ENCODE assay signal across 1 cellular context in the genomic region with DNA sequence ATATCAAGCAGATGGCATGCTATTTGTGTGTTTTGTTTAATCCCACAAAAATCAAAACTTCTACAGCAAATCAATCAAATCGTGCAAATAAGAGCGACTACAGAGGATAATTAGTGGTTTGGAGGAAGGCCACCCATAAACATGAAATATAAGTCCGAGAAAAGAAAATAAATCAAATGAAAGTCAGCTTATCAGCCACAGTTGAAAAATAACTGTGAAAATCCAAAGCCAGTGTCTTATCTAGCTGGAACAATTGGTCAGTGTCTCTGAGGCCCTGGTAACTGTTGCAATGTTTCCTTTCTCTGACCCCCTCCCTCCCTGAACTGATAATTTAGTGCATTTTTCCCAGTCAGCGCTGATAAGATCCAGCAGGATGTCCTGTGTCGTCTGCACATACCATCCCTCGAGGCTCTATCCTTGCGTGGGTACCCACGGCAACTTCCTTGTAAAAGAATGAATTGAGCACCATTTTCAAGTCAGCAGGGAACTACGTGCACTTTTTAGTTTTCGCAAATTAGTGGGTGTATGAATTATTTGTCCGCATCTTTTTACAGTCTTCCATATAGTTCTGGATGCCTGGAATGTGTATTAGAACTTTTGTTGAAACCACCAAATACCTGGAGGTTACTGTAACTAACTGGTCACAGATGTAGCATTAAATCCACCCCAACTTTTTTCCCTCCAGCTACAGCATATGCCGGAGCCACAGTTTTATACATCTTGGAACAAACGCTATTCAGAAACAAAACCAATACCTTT.
TF ChIP-seq lines count a peak whose summit lies in the region.

No MANE protein-coding gene starts in this region.

TF ChIP-seq in K562, 482 proteins besides CTCF, POLR2A, EP300 and RAD21 (continued from another document and continues in another):
- TF ChIP-seq, protein P1, sequence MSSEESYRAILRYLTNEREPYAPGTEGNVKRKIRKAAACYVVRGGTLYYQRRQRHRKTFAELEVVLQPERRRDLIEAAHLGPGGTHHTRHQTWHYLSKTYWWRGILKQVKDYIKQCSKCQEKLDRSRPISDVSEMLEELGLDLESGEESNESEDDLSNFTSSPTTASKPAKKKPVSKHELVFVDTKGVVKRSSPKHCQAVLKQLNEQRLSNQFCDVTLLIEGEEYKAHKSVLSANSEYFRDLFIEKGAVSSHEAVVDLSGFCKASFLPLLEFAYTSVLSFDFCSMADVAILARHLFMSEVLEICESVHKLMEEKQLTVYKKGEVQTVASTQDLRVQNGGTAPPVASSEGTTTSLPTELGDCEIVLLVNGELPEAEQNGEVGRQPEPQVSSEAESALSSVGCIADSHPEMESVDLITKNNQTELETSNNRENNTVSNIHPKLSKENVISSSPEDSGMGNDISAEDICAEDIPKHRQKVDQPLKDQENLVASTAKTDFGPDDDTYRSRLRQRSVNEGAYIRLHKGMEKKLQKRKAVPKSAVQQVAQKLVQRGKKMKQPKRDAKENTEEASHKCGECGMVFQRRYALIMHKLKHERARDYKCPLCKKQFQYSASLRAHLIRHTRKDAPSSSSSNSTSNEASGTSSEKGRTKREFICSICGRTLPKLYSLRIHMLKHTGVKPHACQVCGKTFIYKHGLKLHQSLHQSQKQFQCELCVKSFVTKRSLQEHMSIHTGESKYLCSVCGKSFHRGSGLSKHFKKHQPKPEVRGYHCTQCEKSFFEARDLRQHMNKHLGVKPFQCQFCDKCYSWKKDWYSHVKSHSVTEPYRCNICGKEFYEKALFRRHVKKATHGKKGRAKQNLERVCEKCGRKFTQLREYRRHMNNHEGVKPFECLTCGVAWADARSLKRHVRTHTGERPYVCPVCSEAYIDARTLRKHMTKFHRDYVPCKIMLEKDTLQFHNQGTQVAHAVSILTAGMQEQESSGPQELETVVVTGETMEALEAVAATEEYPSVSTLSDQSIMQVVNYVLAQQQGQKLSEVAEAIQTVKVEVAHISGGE (CRISPR knock-in tag; IDR thresholded peaks at IDR 0.05), result peak in 1 of 3 experiments; percentile 57; a peak in 1 of 6 replicates
- no peak for TF ChIP-seq ZKSCAN3 (CRISPR knock-in tag; IDR thresholded peaks at IDR 0.05)
- no peak for TF ChIP-seq DACH1 (IDR thresholded peaks at IDR 0.05; ENCODE audit: partially characterized antibody)
- no peak for TF ChIP-seq NRF1 (conservative IDR thresholded peaks at IDR 0.05 in 1 of 2, IDR thresholded peaks at IDR 0.05 in 1 of 2)
- TF ChIP-seq SP1 (CRISPR knock-in tag; IDR thresholded peaks at IDR 0.05), result no peak
- no peak for TF ChIP-seq TAF7 (tag; IDR thresholded peaks at IDR 0.05)
- no peak for TF ChIP-seq PTTG1 (tag; IDR thresholded peaks at IDR 0.05; ENCODE audit: low read depth)
- TF ChIP-seq ESRRA (IDR thresholded peaks at IDR 0.05; ENCODE audit: borderline replicate concordance, low read depth), result no peak
- no peak for TF ChIP-seq ZNF324 (CRISPR knock-in tag; IDR thresholded peaks at IDR 0.05)
- peak; percentile 65; the same call in 1 of the 2 replicates for TF ChIP-seq FOXM1 (IDR thresholded peaks at IDR 0.05; ENCODE audit: low read depth)
- no peak for TF ChIP-seq FOXM1 (CRISPR knock-in tag; IDR thresholded peaks at IDR 0.05; ENCODE audit: low read depth)
- TF ChIP-seq PYGO2 (tag; IDR thresholded peaks at IDR 0.05), result no peak
- TF ChIP-seq, protein P2, sequence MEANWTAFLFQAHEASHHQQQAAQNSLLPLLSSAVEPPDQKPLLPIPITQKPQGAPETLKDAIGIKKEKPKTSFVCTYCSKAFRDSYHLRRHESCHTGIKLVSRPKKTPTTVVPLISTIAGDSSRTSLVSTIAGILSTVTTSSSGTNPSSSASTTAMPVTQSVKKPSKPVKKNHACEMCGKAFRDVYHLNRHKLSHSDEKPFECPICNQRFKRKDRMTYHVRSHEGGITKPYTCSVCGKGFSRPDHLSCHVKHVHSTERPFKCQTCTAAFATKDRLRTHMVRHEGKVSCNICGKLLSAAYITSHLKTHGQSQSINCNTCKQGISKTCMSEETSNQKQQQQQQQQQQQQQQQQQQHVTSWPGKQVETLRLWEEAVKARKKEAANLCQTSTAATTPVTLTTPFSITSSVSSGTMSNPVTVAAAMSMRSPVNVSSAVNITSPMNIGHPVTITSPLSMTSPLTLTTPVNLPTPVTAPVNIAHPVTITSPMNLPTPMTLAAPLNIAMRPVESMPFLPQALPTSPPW (CRISPR knock-in tag; IDR thresholded peaks at IDR 0.05), result peak; percentile 80
- peak; percentile 49; the same call in 1 of the 2 replicates for TF ChIP-seq MECOM (CRISPR knock-in tag; IDR thresholded peaks at IDR 0.05)
- TF ChIP-seq HMGN3 (IDR thresholded peaks at IDR 0.05; ENCODE audit: borderline replicate concordance, extremely low read depth, insufficient read length, low read depth, low read length), result peak; percentile 69
- TF ChIP-seq, protein P3, sequence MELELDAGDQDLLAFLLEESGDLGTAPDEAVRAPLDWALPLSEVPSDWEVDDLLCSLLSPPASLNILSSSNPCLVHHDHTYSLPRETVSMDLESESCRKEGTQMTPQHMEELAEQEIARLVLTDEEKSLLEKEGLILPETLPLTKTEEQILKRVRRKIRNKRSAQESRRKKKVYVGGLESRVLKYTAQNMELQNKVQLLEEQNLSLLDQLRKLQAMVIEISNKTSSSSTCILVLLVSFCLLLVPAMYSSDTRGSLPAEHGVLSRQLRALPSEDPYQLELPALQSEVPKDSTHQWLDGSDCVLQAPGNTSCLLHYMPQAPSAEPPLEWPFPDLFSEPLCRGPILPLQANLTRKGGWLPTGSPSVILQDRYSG (tag; conservative IDR thresholded peaks at IDR 0.05; ENCODE audit: low read depth), result no peak
- TF ChIP-seq, protein P4, sequence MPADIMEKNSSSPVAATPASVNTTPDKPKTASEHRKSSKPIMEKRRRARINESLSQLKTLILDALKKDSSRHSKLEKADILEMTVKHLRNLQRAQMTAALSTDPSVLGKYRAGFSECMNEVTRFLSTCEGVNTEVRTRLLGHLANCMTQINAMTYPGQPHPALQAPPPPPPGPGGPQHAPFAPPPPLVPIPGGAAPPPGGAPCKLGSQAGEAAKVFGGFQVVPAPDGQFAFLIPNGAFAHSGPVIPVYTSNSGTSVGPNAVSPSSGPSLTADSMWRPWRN (IDR thresholded peaks at IDR 0.05; ENCODE audit: low read depth), result peak; percentile 80
- TF ChIP-seq, protein P5, sequence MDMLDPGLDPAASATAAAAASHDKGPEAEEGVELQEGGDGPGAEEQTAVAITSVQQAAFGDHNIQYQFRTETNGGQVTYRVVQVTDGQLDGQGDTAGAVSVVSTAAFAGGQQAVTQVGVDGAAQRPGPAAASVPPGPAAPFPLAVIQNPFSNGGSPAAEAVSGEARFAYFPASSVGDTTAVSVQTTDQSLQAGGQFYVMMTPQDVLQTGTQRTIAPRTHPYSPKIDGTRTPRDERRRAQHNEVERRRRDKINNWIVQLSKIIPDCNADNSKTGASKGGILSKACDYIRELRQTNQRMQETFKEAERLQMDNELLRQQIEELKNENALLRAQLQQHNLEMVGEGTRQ (CRISPR knock-in tag; IDR thresholded peaks at IDR 0.05), result no peak
- TF ChIP-seq MYNN (IDR thresholded peaks at IDR 0.05), result no peak
- TF ChIP-seq MYNN (CRISPR knock-in tag; IDR thresholded peaks at IDR 0.05), result no peak
- TF ChIP-seq, protein P6, sequence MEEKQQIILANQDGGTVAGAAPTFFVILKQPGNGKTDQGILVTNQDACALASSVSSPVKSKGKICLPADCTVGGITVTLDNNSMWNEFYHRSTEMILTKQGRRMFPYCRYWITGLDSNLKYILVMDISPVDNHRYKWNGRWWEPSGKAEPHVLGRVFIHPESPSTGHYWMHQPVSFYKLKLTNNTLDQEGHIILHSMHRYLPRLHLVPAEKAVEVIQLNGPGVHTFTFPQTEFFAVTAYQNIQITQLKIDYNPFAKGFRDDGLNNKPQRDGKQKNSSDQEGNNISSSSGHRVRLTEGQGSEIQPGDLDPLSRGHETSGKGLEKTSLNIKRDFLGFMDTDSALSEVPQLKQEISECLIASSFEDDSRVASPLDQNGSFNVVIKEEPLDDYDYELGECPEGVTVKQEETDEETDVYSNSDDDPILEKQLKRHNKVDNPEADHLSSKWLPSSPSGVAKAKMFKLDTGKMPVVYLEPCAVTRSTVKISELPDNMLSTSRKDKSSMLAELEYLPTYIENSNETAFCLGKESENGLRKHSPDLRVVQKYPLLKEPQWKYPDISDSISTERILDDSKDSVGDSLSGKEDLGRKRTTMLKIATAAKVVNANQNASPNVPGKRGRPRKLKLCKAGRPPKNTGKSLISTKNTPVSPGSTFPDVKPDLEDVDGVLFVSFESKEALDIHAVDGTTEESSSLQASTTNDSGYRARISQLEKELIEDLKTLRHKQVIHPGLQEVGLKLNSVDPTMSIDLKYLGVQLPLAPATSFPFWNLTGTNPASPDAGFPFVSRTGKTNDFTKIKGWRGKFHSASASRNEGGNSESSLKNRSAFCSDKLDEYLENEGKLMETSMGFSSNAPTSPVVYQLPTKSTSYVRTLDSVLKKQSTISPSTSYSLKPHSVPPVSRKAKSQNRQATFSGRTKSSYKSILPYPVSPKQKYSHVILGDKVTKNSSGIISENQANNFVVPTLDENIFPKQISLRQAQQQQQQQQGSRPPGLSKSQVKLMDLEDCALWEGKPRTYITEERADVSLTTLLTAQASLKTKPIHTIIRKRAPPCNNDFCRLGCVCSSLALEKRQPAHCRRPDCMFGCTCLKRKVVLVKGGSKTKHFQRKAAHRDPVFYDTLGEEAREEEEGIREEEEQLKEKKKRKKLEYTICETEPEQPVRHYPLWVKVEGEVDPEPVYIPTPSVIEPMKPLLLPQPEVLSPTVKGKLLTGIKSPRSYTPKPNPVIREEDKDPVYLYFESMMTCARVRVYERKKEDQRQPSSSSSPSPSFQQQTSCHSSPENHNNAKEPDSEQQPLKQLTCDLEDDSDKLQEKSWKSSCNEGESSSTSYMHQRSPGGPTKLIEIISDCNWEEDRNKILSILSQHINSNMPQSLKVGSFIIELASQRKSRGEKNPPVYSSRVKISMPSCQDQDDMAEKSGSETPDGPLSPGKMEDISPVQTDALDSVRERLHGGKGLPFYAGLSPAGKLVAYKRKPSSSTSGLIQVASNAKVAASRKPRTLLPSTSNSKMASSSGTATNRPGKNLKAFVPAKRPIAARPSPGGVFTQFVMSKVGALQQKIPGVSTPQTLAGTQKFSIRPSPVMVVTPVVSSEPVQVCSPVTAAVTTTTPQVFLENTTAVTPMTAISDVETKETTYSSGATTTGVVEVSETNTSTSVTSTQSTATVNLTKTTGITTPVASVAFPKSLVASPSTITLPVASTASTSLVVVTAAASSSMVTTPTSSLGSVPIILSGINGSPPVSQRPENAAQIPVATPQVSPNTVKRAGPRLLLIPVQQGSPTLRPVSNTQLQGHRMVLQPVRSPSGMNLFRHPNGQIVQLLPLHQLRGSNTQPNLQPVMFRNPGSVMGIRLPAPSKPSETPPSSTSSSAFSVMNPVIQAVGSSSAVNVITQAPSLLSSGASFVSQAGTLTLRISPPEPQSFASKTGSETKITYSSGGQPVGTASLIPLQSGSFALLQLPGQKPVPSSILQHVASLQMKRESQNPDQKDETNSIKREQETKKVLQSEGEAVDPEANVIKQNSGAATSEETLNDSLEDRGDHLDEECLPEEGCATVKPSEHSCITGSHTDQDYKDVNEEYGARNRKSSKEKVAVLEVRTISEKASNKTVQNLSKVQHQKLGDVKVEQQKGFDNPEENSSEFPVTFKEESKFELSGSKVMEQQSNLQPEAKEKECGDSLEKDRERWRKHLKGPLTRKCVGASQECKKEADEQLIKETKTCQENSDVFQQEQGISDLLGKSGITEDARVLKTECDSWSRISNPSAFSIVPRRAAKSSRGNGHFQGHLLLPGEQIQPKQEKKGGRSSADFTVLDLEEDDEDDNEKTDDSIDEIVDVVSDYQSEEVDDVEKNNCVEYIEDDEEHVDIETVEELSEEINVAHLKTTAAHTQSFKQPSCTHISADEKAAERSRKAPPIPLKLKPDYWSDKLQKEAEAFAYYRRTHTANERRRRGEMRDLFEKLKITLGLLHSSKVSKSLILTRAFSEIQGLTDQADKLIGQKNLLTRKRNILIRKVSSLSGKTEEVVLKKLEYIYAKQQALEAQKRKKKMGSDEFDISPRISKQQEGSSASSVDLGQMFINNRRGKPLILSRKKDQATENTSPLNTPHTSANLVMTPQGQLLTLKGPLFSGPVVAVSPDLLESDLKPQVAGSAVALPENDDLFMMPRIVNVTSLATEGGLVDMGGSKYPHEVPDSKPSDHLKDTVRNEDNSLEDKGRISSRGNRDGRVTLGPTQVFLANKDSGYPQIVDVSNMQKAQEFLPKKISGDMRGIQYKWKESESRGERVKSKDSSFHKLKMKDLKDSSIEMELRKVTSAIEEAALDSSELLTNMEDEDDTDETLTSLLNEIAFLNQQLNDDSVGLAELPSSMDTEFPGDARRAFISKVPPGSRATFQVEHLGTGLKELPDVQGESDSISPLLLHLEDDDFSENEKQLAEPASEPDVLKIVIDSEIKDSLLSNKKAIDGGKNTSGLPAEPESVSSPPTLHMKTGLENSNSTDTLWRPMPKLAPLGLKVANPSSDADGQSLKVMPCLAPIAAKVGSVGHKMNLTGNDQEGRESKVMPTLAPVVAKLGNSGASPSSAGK (IDR thresholded peaks at IDR 0.05), result no peak
- TF ChIP-seq KLF1 (tag; IDR thresholded peaks at IDR 0.05), result no peak
- TF ChIP-seq, protein P7, sequence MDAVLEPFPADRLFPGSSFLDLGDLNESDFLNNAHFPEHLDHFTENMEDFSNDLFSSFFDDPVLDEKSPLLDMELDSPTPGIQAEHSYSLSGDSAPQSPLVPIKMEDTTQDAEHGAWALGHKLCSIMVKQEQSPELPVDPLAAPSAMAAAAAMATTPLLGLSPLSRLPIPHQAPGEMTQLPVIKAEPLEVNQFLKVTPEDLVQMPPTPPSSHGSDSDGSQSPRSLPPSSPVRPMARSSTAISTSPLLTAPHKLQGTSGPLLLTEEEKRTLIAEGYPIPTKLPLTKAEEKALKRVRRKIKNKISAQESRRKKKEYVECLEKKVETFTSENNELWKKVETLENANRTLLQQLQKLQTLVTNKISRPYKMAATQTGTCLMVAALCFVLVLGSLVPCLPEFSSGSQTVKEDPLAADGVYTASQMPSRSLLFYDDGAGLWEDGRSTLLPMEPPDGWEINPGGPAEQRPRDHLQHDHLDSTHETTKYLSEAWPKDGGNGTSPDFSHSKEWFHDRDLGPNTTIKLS (IDR thresholded peaks at IDR 0.05; ENCODE audit: borderline replicate concordance, low read depth), result no peak
- TF ChIP-seq ZNF140 (CRISPR knock-in tag; IDR thresholded peaks at IDR 0.05), result no peak
- TF ChIP-seq FOXK2 (conservative IDR thresholded peaks at IDR 0.05 in 1 of 2, IDR thresholded peaks at IDR 0.05 in 1 of 2; ENCODE audit: low read depth in 2 of 2), result no peak
- TF ChIP-seq, protein P8, sequence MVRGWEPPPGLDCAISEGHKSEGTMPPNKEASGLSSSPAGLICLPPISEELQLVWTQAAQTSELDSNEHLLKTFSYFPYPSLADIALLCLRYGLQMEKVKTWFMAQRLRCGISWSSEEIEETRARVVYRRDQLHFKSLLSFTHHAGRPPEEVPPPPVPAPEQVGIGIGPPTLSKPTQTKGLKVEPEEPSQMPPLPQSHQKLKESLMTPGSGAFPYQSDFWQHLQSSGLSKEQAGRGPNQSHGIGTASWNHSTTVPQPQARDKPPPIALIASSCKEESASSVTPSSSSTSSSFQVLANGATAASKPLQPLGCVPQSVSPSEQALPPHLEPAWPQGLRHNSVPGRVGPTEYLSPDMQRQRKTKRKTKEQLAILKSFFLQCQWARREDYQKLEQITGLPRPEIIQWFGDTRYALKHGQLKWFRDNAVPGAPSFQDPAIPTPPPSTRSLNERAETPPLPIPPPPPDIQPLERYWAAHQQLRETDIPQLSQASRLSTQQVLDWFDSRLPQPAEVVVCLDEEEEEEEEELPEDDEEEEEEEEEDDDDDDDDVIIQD (CRISPR knock-in tag; IDR thresholded peaks at IDR 0.05), result no peak
- TF ChIP-seq PRMT5 (CRISPR knock-in tag; IDR thresholded peaks at IDR 0.05), result no peak
- TF ChIP-seq CTBP1 (IDR thresholded peaks at IDR 0.05; ENCODE audit: borderline replicate concordance), result peak; percentile 91
- 0 out of 2 replicates have a peak, but pooled peaks have one; percentile 55 for TF ChIP-seq OTX1 (CRISPR knock-in tag; IDR thresholded peaks at IDR 0.05)
- no peak for TF ChIP-seq ZZZ3 (IDR thresholded peaks at IDR 0.05)
- TF ChIP-seq ZSCAN29 (IDR thresholded peaks at IDR 0.05), result no peak
- no peak for TF ChIP-seq NCOA2 (IDR thresholded peaks at IDR 0.05; ENCODE audit: partially characterized antibody in 2 of 2)
- 0 out of 2 replicates have a peak, but pooled peaks have one; percentile 26 for TF ChIP-seq CREM (IDR thresholded peaks at IDR 0.05; ENCODE audit: low read depth)
- TF ChIP-seq TFAM (CRISPR knock-in tag; conservative IDR thresholded peaks at IDR 0.05), result no peak
- no peak for TF ChIP-seq NFE2 (IDR thresholded peaks at IDR 0.05; ENCODE audit: low read depth)
